8 cellular contexts compared by ENCODE assay signal in the genomic region with DNA sequence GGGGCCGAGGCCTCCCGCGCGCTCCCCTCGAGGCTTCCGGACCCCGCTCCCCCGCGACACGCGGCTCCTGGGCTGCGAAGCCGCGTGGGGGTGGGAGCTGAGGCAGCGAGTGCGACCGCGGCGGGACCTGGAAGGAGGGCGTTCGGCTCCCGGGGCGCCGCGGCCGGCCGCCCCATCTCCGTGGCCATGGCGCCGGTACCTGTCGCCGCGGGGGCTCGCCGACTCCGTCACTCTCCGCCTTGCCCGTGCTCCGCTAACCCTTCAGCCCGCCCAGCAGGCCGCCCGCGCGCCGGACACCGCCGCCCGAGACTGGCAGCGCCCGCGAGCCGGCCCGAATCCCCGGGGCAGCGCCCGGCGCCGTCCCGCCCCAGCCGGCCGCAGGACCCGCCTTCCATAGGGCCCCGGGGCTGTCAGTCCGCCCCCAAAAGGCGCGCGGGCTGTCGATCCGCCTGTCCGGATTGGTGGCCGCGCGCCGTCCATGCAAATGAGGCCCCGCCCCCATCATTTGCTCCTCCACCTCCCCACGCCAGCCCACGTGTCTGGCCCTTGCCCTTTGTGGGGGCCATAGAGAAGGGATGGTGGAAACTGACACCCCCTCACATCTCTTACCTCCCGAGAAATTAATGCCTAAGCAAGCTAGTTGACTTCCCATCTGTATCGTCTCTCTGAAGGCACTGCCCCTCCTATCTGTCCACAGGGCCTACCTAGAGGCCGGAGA. TPM values are rescaled to one million over a fixed set of nuclear protein-coding genes. Genes with fewer than 3 reads are reported as not detected.
DNase-seq lines count a peak whose midpoint lies in the region; ATAC-seq and TF ChIP-seq lines count a peak whose summit lies in the region.

A gene (minus strand): TSS at position 311 of the 718 bp plus-strand sequence. CDS start 46,091 bp downstream, outside the sequence.

- ATAC-seq in GM21529 (IDR thresholded peaks at IDR 0.05; ENCODE audit: unreplicated experiment) (peak; percentile 85), gastroesophageal sphincter (peak; percentile 92)

- H3K27ac Mint-ChIP-seq in activated naive CD4-positive, alpha-beta T cell treated with anti-CD3 and anti-CD28 coated beads for 36 hours, result peak within 1 kb of the TSS; percentile 94

- TF ChIP-seq POLR2A in gastroesophageal sphincter (IDR thresholded peaks at IDR 0.05), result peak; percentile 99

- peaks cover 7 to 50% (median 24%) of the 10 kb centered on the region in 3 donors for H3K4me1 ChIP-seq in gastroesophageal sphincter

- TF ChIP-seq EP300 in gastroesophageal sphincter (IDR thresholded peaks at IDR 0.05), result no peak

- H3K4me1 Mint-ChIP-seq in activated naive CD4-positive, alpha-beta T cell treated with anti-CD3 and anti-CD28 coated beads for 36 hours (ENCODE audit: low read depth), result peaks cover 16% of the 10 kb centered on the region

- peaks cover 21% of the 10 kb centered on the region for H3K36me3 Mint-ChIP-seq in activated naive CD4-positive, alpha-beta T cell treated with anti-CD3 and anti-CD28 coated beads for 36 hours (ENCODE audit: low read depth)

- CTCF ChIA-PET in activated naive CD4-positive, alpha-beta T cell treated with anti-CD3 and anti-CD28 coated beads for 36 hours (lab: Charles Lee), result interaction anchor here (0.6 to 2.0 kb wide), 4 partner anchors 10 to 66 kb away, joined by 3 to 7 read pairs (median 4); no protein-coding TSS in a partner anchor

- peak within 1 kb of the TSS; percentile 60 for H3K4me3 ChIP-seq in Jurkat, Clone E6-1 (ENCODE audit: low read length)
- peak within 1 kb of the TSS; percentile 66 to 93 for H3K4me3 ChIP-seq in gastroesophageal sphincter

- no peaks in the 10 kb centered on the region for H3K9me3 Mint-ChIP-seq in activated naive CD4-positive, alpha-beta T cell treated with anti-CD3 and anti-CD28 coated beads for 36 hours

- peak within 1 kb of the TSS; percentile 94 to 100 (median 98) for H3K27ac ChIP-seq in gastroesophageal sphincter

- TF ChIP-seq CTCF in gastroesophageal sphincter (IDR thresholded peaks at IDR 0.05), result peak in 1 of 4 experiments; percentile 11

- peak within 1 kb of the TSS; percentile 97 for H3K4me3 Mint-ChIP-seq in activated naive CD4-positive, alpha-beta T cell treated with anti-CD3 and anti-CD28 coated beads for 36 hours

- WGBS in gastroesophageal sphincter (ENCODE audit: low coverage in 1 of 2), 2 donors, result 0% methylated on average over 2 to 4 of the region's 80 CpGs

- DNase-seq in DMS53 treated with DMSO at 0.1 percent for 48 hours (lab: John Stamatoyannopoulos, UW; ENCODE audit: unreplicated experiment), result peak; percentile 66
- DNase-seq in Jurkat, Clone E6-1 (ENCODE audit: low read depth, low spot score), result peak; percentile 73
- DNase-seq in SK-N-DZ (ENCODE audit: low spot score), result peak; percentile 92
- peak; percentile 92 for DNase-seq in activated naive CD4-positive, alpha-beta T cell treated with anti-CD3 and anti-CD28 coated beads for 36 hours
- peak in 55 of 56 donors; percentile 51 to 97 (median 86) for DNase-seq in nucleus accumbens (lab: John Stamatoyannopoulos, UW)
- peak; percentile 91 for DNase-seq in superior temporal gyrus (ENCODE audit: extremely low spot score)

- no peaks in the 10 kb centered on the region for H3K27me3 ChIP-seq in gastroesophageal sphincter

- no peaks in the 10 kb centered on the region for H3K9me3 ChIP-seq in gastroesophageal sphincter

- no peaks in the 10 kb centered on the region for H3K27me3 Mint-ChIP-seq in activated naive CD4-positive, alpha-beta T cell treated with anti-CD3 and anti-CD28 coated beads for 36 hours (ENCODE audit: low read depth)

- H3K36me3 ChIP-seq in gastroesophageal sphincter, result peaks cover 0 to 11% of the 10 kb centered on the region in 2 donors

- intact Hi-C loops in activated naive CD4-positive, alpha-beta T cell treated with anti-CD3 and anti-CD28 coated beads for 36 hours (cut with micrococcal nuclease), result loop anchor here (1.0 to 2.0 kb wide), 5 partner anchors 19 to 48 kb away; a partner anchor contains a TSS

RNA-seq across cellular contexts. Expression of the gene that starts here (rescaled TPM):
- 41.1 TPM for polyA plus RNA-seq in Jurkat, Clone E6-1 (2012; ENCODE audit: insufficient read depth, insufficient read length)
- 12.7 and 14.1 TPM in 2 replicates for polyA plus RNA-seq in SK-N-DZ (2014; cell fraction: cytosol; rRNA removed)
- 7.2 and 17.9 TPM in 2 replicates for polyA plus RNA-seq in SK-N-DZ (2014; cell fraction: nucleus; rRNA removed)
- 100 to 1,000 TPM; 202 to 208 TPM for total RNA-seq in activated naive CD4-positive, alpha-beta T cell treated with anti-CD3 and anti-CD28 coated beads for 36 hours
- 100 to 1,000 TPM; 453 to 676 (median 478) TPM for total RNA-seq in gastroesophageal sphincter

Comparison
In these comparisons a context has a peak if more than half of its experiments do, and no peak if none do; other contexts are left out.
1. Peak in every context shown above with its lines: DNase-seq, ATAC-seq, H3K4me3 ChIP-seq and H3K27ac ChIP-seq.